ENCODE assay signal across 11 cellular contexts in the genomic region with DNA sequence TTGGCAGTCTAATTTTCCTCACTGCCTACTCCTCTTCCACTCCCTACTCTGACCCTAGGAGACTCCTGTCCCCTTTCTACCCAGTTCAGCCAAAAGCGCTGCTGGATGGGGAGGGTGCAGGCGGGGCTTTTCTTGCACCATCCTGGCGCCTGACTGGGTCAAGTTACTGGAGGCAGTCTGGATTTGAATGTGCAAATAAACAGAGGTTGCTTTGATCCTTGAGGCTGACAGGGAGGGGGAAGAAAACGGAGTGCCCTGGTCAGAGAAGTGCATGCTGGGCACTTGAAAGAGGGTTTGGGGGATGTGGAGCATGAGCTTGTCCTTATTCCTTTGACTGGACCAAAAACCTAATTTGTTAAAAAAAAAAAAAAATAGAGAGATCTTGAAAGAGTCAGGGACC.
A peak's percentile ranks its signal among the peaks of the same experiment; 100 is the strongest.
DNase-seq lines count a peak whose midpoint lies in the region; ATAC-seq and TF ChIP-seq lines count a peak whose summit lies in the region.
"Had no signal": no experiment of that assay in that cellular context is flagged by ENCODE, and none has a peak within 500 bp of the region (broad histone marks: within the 10 kb centered on the region; RNA-seq: fewer than 3 reads in every experiment).

No MANE protein-coding gene starts in this region.

- TF ChIP-seq CTCF in heart right ventricle (IDR thresholded peaks at IDR 0.05) = no peak
- no peak for TF ChIP-seq CTCF in upper lobe of right lung (IDR thresholded peaks at IDR 0.05)

- H3K4me3 ChIP-seq in heart right ventricle (no peak overlapping the region), iPS DF 6.9 (ENCODE audit: low read length) (no peak overlapping the region), upper lobe of right lung (no peak overlapping the region)

- H3K4me1 ChIP-seq in heart right ventricle (peaks cover 0 to 34% (median 12%) of the 10 kb centered on the region in 9 donors), iPS DF 6.9 (ENCODE audit: control insufficient read depth, insufficient read depth, low read length) (peaks cover 4% of the 10 kb centered on the region; the same call in 1 of the 2 replicates), upper lobe of right lung (no peaks in the 10 kb centered on the region)

- H3K27ac ChIP-seq in heart right ventricle (peak overlapping the region in 3 of 10 donors; percentile 56 to 63 (median 62)), iPS DF 6.9 (ENCODE audit: low read length) (no peak overlapping the region), upper lobe of right lung (no peak overlapping the region)

- H3K9me3 ChIP-seq in heart right ventricle (peaks cover 0 to 14% (median 2%) of the 10 kb centered on the region in 11 donors), iPS DF 6.9 (ENCODE audit: control insufficient read depth, insufficient read depth, low read length) (no peaks in the 10 kb centered on the region), upper lobe of right lung (no peaks in the 10 kb centered on the region)

- H3K36me3 ChIP-seq in heart right ventricle = no peaks in the 10 kb centered on the region
- no peaks in the 10 kb centered on the region for H3K36me3 ChIP-seq in iPS DF 6.9 (ENCODE audit: control insufficient read depth, insufficient read depth, low read length)
- H3K36me3 ChIP-seq in upper lobe of right lung = no peaks in the 10 kb centered on the region

- no peak for DNase-seq in heart right ventricle
- DNase-seq in Right ventricle myocardium superior = no peak
- peak; percentile 9 for DNase-seq in RPMI7951 (ENCODE audit: low read depth)
- peak; percentile 35 for DNase-seq in iPS DF 6.9 (ENCODE audit: low read depth, low spot score)
- DNase-seq in upper lobe of right lung = no peak
- no peak for DNase-seq in stimulated activated CD4-positive, alpha-beta T cell treated with anti-CD3 and anti-CD28 coated beads, Interleukin-4, amount 100 ng/mL, for 24 hours
- no peak for DNase-seq in HPDE6-E6E7 (ENCODE audit: extremely low spot score)
- no peak for DNase-seq in posterior vena cava (ENCODE audit: low spot score)
- DNase-seq: activated naive CD4-positive, alpha-beta T cell treated with anti-CD3 and anti-CD28 coated beads, Interleukin-2, amount 50 U/mL, for 16 hours; naive thymus-derived CD4-positive, alpha-beta T cell had no signal

- 60 to 69% methylated on average over 4 of the region's 4 CpGs for WGBS in heart right ventricle, 2 donors
- WGBS in iPS DF 6.9 (ENCODE audit: insufficient coverage, insufficient read length) = no CpG with 5 or more reads among the region's 4 CpGs

- peaks cover 0 to 3% (median 0%) of the 10 kb centered on the region in 7 donors for H3K27me3 ChIP-seq in heart right ventricle
- no peaks in the 10 kb centered on the region; the same call in 1 of the 2 replicates for H3K27me3 ChIP-seq in iPS DF 6.9 (ENCODE audit: control insufficient read depth, insufficient read depth, low read length)
- no peaks in the 10 kb centered on the region for H3K27me3 ChIP-seq in upper lobe of right lung

- peak in 5 of 8 donors; percentile 18 to 62 (median 21) for ATAC-seq in heart right ventricle
- ATAC-seq in Right ventricle myocardium superior (ENCODE audit: poor library complexity) = no peak
- ATAC-seq in upper lobe of right lung = peak; percentile 44
- ATAC-seq: activated CD4-positive, CD25-positive, alpha-beta regulatory T cell treated with anti-CD3 and anti-CD28 coated beads, Interleukin-2, amount 50 U/mL, for 24 hours; naive thymus-derived CD4-positive, alpha-beta T cell had no signal

- intact Hi-C loops in heart right ventricle (cut with DNase I) = loop anchor here in 1 of 10 donors (5.0 kb wide), 1 partner anchor 131 kb away; no protein-coding TSS in a partner anchor
- intact Hi-C loops in Right ventricle myocardium superior (cut with DNase I) = no loop called here
- intact Hi-C loops in upper lobe of right lung (cut with DNase I) = no loop called here
- intact Hi-C loops in posterior vena cava (cut with DNase I) = no loop called here

Comparison
In these comparisons a context has a peak if more than half of its experiments do, and no peak if none do; other contexts are left out.
1. DNase-seq: peak in RPMI7951 (single experiment) and iPS DF 6.9 (single experiment); none in heart right ventricle (0 of 2), Right ventricle myocardium superior (single experiment), upper lobe of right lung (single experiment), stimulated activated CD4-positive, alpha-beta T cell treated with anti-CD3 and anti-CD28 coated beads, Interleukin-4, amount 100 ng/mL, for 24 hours (single experiment), HPDE6-E6E7 (single experiment) and posterior vena cava (single experiment).